ENCODE assay signal across 1 cellular context in the genomic region with DNA sequence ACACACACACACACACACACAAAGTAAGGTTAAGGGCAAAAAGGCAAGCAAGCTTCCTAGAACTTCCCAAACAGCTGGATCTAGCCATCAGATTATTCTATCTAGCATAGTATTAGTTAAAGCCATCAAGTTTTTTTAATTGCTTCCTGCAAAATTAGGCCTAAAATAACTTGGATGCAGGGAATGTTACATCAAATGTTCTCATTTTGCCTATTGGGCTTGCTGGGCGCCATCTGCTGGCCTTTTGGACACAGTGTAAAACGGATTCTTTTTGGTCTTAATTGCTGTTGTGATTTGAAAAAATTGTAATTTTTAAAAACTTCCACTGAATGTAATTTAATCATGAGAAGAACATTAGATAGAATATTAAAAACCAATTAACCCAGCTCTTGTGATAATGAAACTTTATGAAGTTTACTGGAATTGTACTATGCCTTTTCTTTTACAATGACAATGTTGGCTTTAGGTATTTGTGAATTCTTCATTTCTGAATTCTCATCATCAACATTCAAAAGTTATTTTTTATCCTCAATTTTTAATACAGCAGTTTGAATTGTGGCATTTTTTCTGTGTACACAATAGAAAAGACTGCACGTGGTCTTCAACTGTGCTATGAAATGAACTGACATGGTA.
TF ChIP-seq lines count a peak whose summit lies in the region.

No MANE protein-coding gene starts in this region.

TF ChIP-seq in SK-N-SH treated with all-trans-retinoic acid at 6 μM for 48 hours, 23 proteins besides CTCF, POLR2A, EP300 and RAD21 (continued from another document):
- TF ChIP-seq OSR1 (CRISPR knock-in tag; IDR thresholded peaks at IDR 0.05) (no peak), ZNF8 (CRISPR knock-in tag; IDR thresholded peaks at IDR 0.05) (no peak), CREB5 (CRISPR knock-in tag; IDR thresholded peaks at IDR 0.05; ENCODE audit: low read depth) (no peak), ZNF565 (CRISPR knock-in tag; conservative IDR thresholded peaks at IDR 0.05; ENCODE audit: low read depth) (no peak), TSHZ2 (CRISPR knock-in tag; IDR thresholded peaks at IDR 0.05) (no peak), RARB (CRISPR knock-in tag; IDR thresholded peaks at IDR 0.05) (no peak), ARNTL (CRISPR knock-in tag; IDR thresholded peaks at IDR 0.05; ENCODE audit: borderline replicate concordance, low read depth) (no peak), PPARA (CRISPR knock-in tag; IDR thresholded peaks at IDR 0.05; ENCODE audit: borderline replicate concordance) (no peak), TCF4 (CRISPR knock-in tag; IDR thresholded peaks at IDR 0.05; ENCODE audit: borderline replicate concordance) (no peak), CSDC2 (CRISPR knock-in tag; IDR thresholded peaks at IDR 0.05) (no peak), ESRRG (CRISPR knock-in tag; IDR thresholded peaks at IDR 0.05) (no peak), GLIS3 (CRISPR knock-in tag; IDR thresholded peaks at IDR 0.05) (no peak), TOX (CRISPR knock-in tag; IDR thresholded peaks at IDR 0.05; ENCODE audit: borderline replicate concordance) (no peak)
- TF ChIP-seq, protein P1, sequence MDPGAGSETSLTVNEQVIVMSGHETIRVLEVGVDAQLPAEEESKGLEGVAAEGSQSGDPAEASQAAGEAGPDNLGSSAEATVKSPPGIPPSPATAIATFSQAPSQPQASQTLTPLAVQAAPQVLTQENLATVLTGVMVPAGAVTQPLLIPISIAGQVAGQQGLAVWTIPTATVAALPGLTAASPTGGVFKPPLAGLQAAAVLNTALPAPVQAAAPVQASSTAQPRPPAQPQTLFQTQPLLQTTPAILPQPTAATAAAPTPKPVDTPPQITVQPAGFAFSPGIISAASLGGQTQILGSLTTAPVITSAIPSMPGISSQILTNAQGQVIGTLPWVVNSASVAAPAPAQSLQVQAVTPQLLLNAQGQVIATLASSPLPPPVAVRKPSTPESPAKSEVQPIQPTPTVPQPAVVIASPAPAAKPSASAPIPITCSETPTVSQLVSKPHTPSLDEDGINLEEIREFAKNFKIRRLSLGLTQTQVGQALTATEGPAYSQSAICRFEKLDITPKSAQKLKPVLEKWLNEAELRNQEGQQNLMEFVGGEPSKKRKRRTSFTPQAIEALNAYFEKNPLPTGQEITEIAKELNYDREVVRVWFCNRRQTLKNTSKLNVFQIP (CRISPR knock-in tag; IDR thresholded peaks at IDR 0.05; ENCODE audit: borderline replicate concordance, low read depth), result no peak
TF ChIP-seq in SK-N-SH treated with all-trans-retinoic acid at 6 μM for 48 hours: peak in this region for 0.
